ENCODE assay signal across 24 cellular contexts in genomic region chr7:98189559-98189958, GRCh38. TPM values are rescaled to one million over a fixed set of nuclear protein-coding genes. Genes with fewer than 3 reads are reported as not detected.
"Had no signal": no experiment of that assay in that cellular context is flagged by ENCODE, and none has a peak within 500 bp of the region (broad histone marks: within the 10 kb centered on the region; RNA-seq: fewer than 3 reads in every experiment).

No MANE protein-coding gene starts in this region.

- DNase-seq: activated CD4-positive, alpha-beta T cell treated with anti-CD3 and anti-CD28 coated beads for 1 hour; activated CD4-positive, alpha-beta T cell treated with anti-CD3 and anti-CD28 coated beads, Interleukin-2, amount 50 U/mL, for 1 hour; activated naive CD4-positive, alpha-beta T cell; activated naive CD8-positive, alpha-beta T cell treated with anti-CD3 and anti-CD28 coated beads, Interleukin-2, amount 50 U/mL, for 24 hours; cerebellar nuclear complex; cortex of kidney; foreskin fibroblast; heart right ventricle; islet precursor cell; left colon; mesenchymal stem cell; nephron progenitor cell; nucleus accumbens; stimulated activated CD4-positive, alpha-beta T cell treated with anti-CD3 and anti-CD28 coated beads, Interleukin-1b, Interleukin-23, amount 100 ng/mL, for 48 hours; testis; WERI-Rb-1 had no signal

- ATAC-seq: activated naive CD8-positive, alpha-beta T cell treated with anti-CD3 and anti-CD28 coated beads, Interleukin-2, amount 50 U/mL, for 24 hours; left colon; right lobe of liver; stimulated activated memory B cell treated with anti-CD40 and anti-IgM and Interleukin-4, amounts not matched to agents 10 μg/mL and 1 μg/mL and 100 μg/mL, for 72 hours had no signal

- H3K4me1 ChIP-seq: parathyroid adenoma, right lobe of liver, testis had no signal

- H3K4me3 ChIP-seq: heart right ventricle, right lobe of liver, skin epidermis, testis, vagina had no signal

- H3K27ac ChIP-seq: heart right ventricle, parathyroid adenoma, right lobe of liver, skin epidermis, testis, vagina, WERI-Rb-1 had no signal

- H2AFZ ChIP-seq: parathyroid adenoma had no signal

- H3K9ac ChIP-seq: parathyroid adenoma had no signal

- H3K9me3 ChIP-seq: heart right ventricle, right lobe of liver, testis, vagina had no signal

- H3K27me3 ChIP-seq: heart right ventricle, right lobe of liver, testis, vagina had no signal

RNA-seq across cellular contexts. Expression of gene BHLHA15, which starts 21.7 kb away (rescaled TPM):
- total RNA-seq: heart right ventricle, mononuclear cell, myocyte, vagina had no signal
- polyA plus RNA-seq: fibroblast of lung had no signal
